ENCODE assay signal across 25 cellular contexts in the genomic region with DNA sequence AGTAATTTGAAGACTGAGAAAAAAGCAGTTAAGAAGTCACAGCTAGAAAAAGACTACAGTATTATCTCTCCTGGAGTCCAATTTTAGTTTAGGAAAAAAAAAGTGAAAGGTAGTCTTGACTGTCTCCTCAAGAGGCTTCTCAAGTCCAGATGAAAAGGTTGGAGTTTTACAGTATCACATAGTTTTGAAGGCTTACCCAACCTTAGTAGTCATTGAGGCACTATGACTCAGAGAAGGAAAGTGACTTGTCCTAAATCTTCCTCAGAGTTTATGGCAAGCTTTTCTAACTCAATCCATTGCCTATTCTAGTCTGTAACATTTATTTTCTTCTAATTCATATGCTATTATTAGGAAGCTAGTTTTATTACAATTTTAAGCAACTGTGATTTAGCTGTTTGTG.
DNase-seq lines count a peak whose midpoint lies in the region; ATAC-seq and TF ChIP-seq lines count a peak whose summit lies in the region.
"Had no signal": no experiment of that assay in that cellular context is flagged by ENCODE, and none has a peak within 500 bp of the region (broad histone marks: within the 10 kb centered on the region; RNA-seq: fewer than 3 reads in every experiment).

No MANE protein-coding gene starts in this region.

- no peaks in the 10 kb centered on the region for H4K20me1 ChIP-seq in GM23248 (ENCODE audit: insufficient read depth)

- no peak overlapping the region for H3K27ac Mint-ChIP-seq in activated T-helper 17 cell treated with anti-CD3 and anti-CD28 coated beads, Interleukin-2, amount 50 U/mL, for 72 hours
- H3K27ac Mint-ChIP-seq: activated naive CD8-positive, alpha-beta T cell; effector memory CD8-positive, alpha-beta T cell; immature natural killer cell had no signal

- no peaks in the 10 kb centered on the region for H3K9me2 ChIP-seq in GM23248 (ENCODE audit: insufficient read depth)

- H3K79me2 ChIP-seq in GM23248 (ENCODE audit: insufficient read depth): peaks cover 4% of the 10 kb centered on the region; the same call in 1 of the 2 replicates
- H3K79me2 ChIP-seq: hepatocyte had no signal

- TF ChIP-seq CTCF in fibroblast of the aortic adventitia (IDR thresholded peaks at IDR 0.05; ENCODE audit: insufficient read depth, low read length) (no peak), BE2C (IDR thresholded peaks at IDR 0.05; ENCODE audit: low read depth, low read length) (no peak), esophagus squamous epithelium (IDR thresholded peaks at IDR 0.05) (no peak)

- no peaks in the 10 kb centered on the region for H3K36me3 Mint-ChIP-seq in activated T-helper 17 cell treated with anti-CD3 and anti-CD28 coated beads, Interleukin-2, amount 50 U/mL, for 72 hours (ENCODE audit: low read depth)
- H3K36me3 Mint-ChIP-seq: immature natural killer cell had no signal

- intact Hi-C loops in esophagus squamous epithelium (cut with DNase I): no loop called here

- H3K4me1 ChIP-seq in GM23248 (ENCODE audit: insufficient read depth) (peaks cover 10% of the 10 kb centered on the region; the same call in 1 of the 2 replicates), BE2C (peaks cover 12% of the 10 kb centered on the region), esophagus squamous epithelium (no peaks in the 10 kb centered on the region)
- H3K4me1 ChIP-seq: A549, SJSA1 had no signal

- no peak for TF ChIP-seq POLR2A in esophagus squamous epithelium (IDR thresholded peaks at IDR 0.05)

- DNase-seq in AG08395 (ENCODE audit: low spot score) (peak; percentile 31), GM23248 (peak; percentile 72), fibroblast of the aortic adventitia (ENCODE audit: low read depth) (peak; percentile 32), BE2C (no peak), GOT3 (lab: John Stamatoyannopoulos, UW) (no peak), esophagus squamous epithelium (lab: John Stamatoyannopoulos, UW) (no peak)
- DNase-seq: activated CD4-positive, alpha-beta T cell treated with anti-CD3 and anti-CD28 coated beads for 48 hours; DMS 273 treated with DMSO at 0.1 percent for 48 hours; effector memory CD8-positive, alpha-beta T cell; GF-D8; immature natural killer cell; Karpas-422; mucosa of descending colon; NCI-H1092 treated with DMSO at 0.1 percent for 48 hours; NCI-H2029 treated with DMSO at 0.1 percent for 48 hours; NCI-H446; T-helper 1 cell had no signal

- H3K27ac ChIP-seq in GM23248 (no peak overlapping the region), esophagus squamous epithelium (no peak overlapping the region)
- H3K27ac ChIP-seq: A549, hepatocyte, SJSA1, suprapubic skin had no signal

- H3K4me2 ChIP-seq in GM23248 (ENCODE audit: unreplicated experiment): no peak overlapping the region
- H3K4me2 ChIP-seq: A549, hepatocyte had no signal

- no peaks in the 10 kb centered on the region for H3K36me3 ChIP-seq in GM23248 (ENCODE audit: low read depth)
- no peaks in the 10 kb centered on the region; the same call in 1 of the 2 replicates for H3K36me3 ChIP-seq in BE2C
- H3K36me3 ChIP-seq in esophagus squamous epithelium: no peaks in the 10 kb centered on the region
- H3K36me3 ChIP-seq: SJSA1, suprapubic skin had no signal

- no peaks in the 10 kb centered on the region for H3K9me3 Mint-ChIP-seq in activated T-helper 17 cell treated with anti-CD3 and anti-CD28 coated beads, Interleukin-2, amount 50 U/mL, for 72 hours
- H3K9me3 Mint-ChIP-seq: effector memory CD8-positive, alpha-beta T cell; immature natural killer cell; neural crest cell had no signal

- H3F3A ChIP-seq in GM23248 (ENCODE audit: insufficient read depth): no peaks in the 10 kb centered on the region

- in situ Hi-C loops in GM23248 (cut with MboI): no loop called here

- H3K4me3 Mint-ChIP-seq in activated T-helper 17 cell treated with anti-CD3 and anti-CD28 coated beads, Interleukin-2, amount 50 U/mL, for 72 hours: no peak overlapping the region
- H3K4me3 Mint-ChIP-seq: activated naive CD8-positive, alpha-beta T cell; effector memory CD8-positive, alpha-beta T cell; immature natural killer cell; neural crest cell had no signal

- H3K4me1 Mint-ChIP-seq in activated T-helper 17 cell treated with anti-CD3 and anti-CD28 coated beads, Interleukin-2, amount 50 U/mL, for 72 hours: no peaks in the 10 kb centered on the region

- H2AFZ ChIP-seq in GM23248: no peak overlapping the region
- H2AFZ ChIP-seq: hepatocyte had no signal

- H3K27me3 Mint-ChIP-seq in activated T-helper 17 cell treated with anti-CD3 and anti-CD28 coated beads, Interleukin-2, amount 50 U/mL, for 72 hours: no peaks in the 10 kb centered on the region
- H3K27me3 Mint-ChIP-seq: activated naive CD8-positive, alpha-beta T cell; effector memory CD8-positive, alpha-beta T cell had no signal

- ATAC-seq in activated T-helper 17 cell treated with anti-CD3 and anti-CD28 coated beads, Interleukin-2, amount 50 U/mL, for 72 hours (replicated peaks): peak; percentile 62
- ATAC-seq in GM21423 (IDR thresholded peaks at IDR 0.05; ENCODE audit: unreplicated experiment): no peak
- ATAC-seq: A549; effector memory CD8-positive, alpha-beta T cell; mucosa of descending colon had no signal

- H3K27me3 ChIP-seq in GM23248 (replicated peaks; ENCODE audit: insufficient read depth) (no peaks in the 10 kb centered on the region), BE2C (no peaks in the 10 kb centered on the region), esophagus squamous epithelium (no peaks in the 10 kb centered on the region)
- H3K27me3 ChIP-seq: hepatocyte, SJSA1, suprapubic skin had no signal

- no peaks in the 10 kb centered on the region for H3K9me3 ChIP-seq in GM23248 (ENCODE audit: low read depth)
- H3K9me3 ChIP-seq in BE2C: no peaks in the 10 kb centered on the region
- H3K9me3 ChIP-seq in esophagus squamous epithelium: no peaks in the 10 kb centered on the region
- H3K9me3 ChIP-seq: A549, mucosa of descending colon, SJSA1, suprapubic skin had no signal

- H3K4me3 ChIP-seq in GM23248 (no peak overlapping the region), fibroblast of the aortic adventitia (ENCODE audit: low read depth, low read length) (no peak overlapping the region), BE2C (ENCODE audit: low read depth, low read length) (no peak overlapping the region), esophagus squamous epithelium (no peak overlapping the region)
- H3K4me3 ChIP-seq: A549, hepatocyte, mucosa of descending colon, SJSA1, suprapubic skin had no signal

- no peak overlapping the region for H3K9ac ChIP-seq in GM23248

Comparison
In these comparisons a context has a peak if more than half of its experiments do, and no peak if none do; other contexts are left out.
1. DNase-seq: peak in AG08395 (single experiment), GM23248 (single experiment) and fibroblast of the aortic adventitia (single experiment); none in BE2C (single experiment), GOT3 (single experiment) and esophagus squamous epithelium (single experiment).